In genomic region chr16:53089434-53090270, GRCh38 we compare ENCODE assay signal across 9 cellular contexts. TPM values are rescaled to one million over a fixed set of nuclear protein-coding genes. Genes with fewer than 3 reads are reported as not detected.
DNase-seq lines count a peak whose midpoint lies in the region; ATAC-seq and TF ChIP-seq lines count a peak whose summit lies in the region.
"Had no signal": no experiment of that assay in that cellular context is flagged by ENCODE, and none has a peak within 500 bp of the region (broad histone marks: within the 10 kb centered on the region; RNA-seq: fewer than 3 reads in every experiment).

No MANE protein-coding gene starts in this region.

- peaks cover 19% of the 10 kb centered on the region for H3K36me3 Mint-ChIP-seq in dendritic cell treated with granulocyte-macrophage colony-stimulating factor and Interleukin-4, amounts not matched to agents 40 ng/mL and 50 ng/mL, for 4 days (ENCODE audit: low read depth)
- no peaks in the 10 kb centered on the region for H3K36me3 Mint-ChIP-seq in progenitor cell of endocrine pancreas (ENCODE audit: insufficient read depth)

- H3K9me3 Mint-ChIP-seq in dendritic cell treated with granulocyte-macrophage colony-stimulating factor and Interleukin-4, amounts not matched to agents 40 ng/mL and 50 ng/mL, for 4 days: no peaks in the 10 kb centered on the region
- no peaks in the 10 kb centered on the region for H3K9me3 Mint-ChIP-seq in progenitor cell of endocrine pancreas (ENCODE audit: low read depth)

- H3K4me3 ChIP-seq in AG10803 (ENCODE audit: low read length): no peak overlapping the region

- ATAC-seq in HG03039 (IDR thresholded peaks at IDR 0.05; ENCODE audit: unreplicated experiment): no peak

- peak overlapping the region; percentile 81 for H3K27ac Mint-ChIP-seq in dendritic cell treated with granulocyte-macrophage colony-stimulating factor and Interleukin-4, amounts not matched to agents 40 ng/mL and 50 ng/mL, for 4 days
- H3K27ac Mint-ChIP-seq in progenitor cell of endocrine pancreas: no peak overlapping the region

- intact Hi-C loops in dendritic cell treated with granulocyte-macrophage colony-stimulating factor and Interleukin-4, amounts not matched to agents 40 ng/mL and 50 ng/mL, for 4 days (cut with micrococcal nuclease): loop anchor here (2.0 kb wide), 1 partner anchor 35 kb away; the partner anchor contains the start of gene CHD9

- TF ChIP-seq CTCF in AG10803 (conservative IDR thresholded peaks at IDR 0.05; ENCODE audit: low read length) (no peak), progenitor cell of endocrine pancreas (IDR thresholded peaks at IDR 0.05; ENCODE audit: unreplicated experiment) (no peak)

- DNase-seq in AG10803 (ENCODE audit: low read depth): peak; percentile 72
- DNase-seq in NCI-H146 treated with DMSO at 0.1 percent for 48 hours (lab: John Stamatoyannopoulos, UW; ENCODE audit: unreplicated experiment): peak; percentile 26
- DNase-seq in myocyte (ENCODE audit: low read depth): peak; percentile 32
- DNase-seq in progenitor cell of endocrine pancreas (ENCODE audit: low spot score, unreplicated experiment): no peak
- no peak for DNase-seq in stimulated activated CD4-positive, alpha-beta T cell treated with anti-CD3 and anti-CD28 coated beads, Interleukin-2, amount 100 ng/mL, for 24 hours
- DNase-seq in RPMI8226: no peak
- DNase-seq: stimulated activated CD4-positive, alpha-beta T cell treated with anti-CD3 and anti-CD28 coated beads, Interleukin-15, amount 100 ng/mL, for 24 hours had no signal

- H3K4me1 Mint-ChIP-seq in dendritic cell treated with granulocyte-macrophage colony-stimulating factor and Interleukin-4, amounts not matched to agents 40 ng/mL and 50 ng/mL, for 4 days (ENCODE audit: low read depth): peaks cover 79% of the 10 kb centered on the region
- H3K4me1 Mint-ChIP-seq in progenitor cell of endocrine pancreas (ENCODE audit: low read depth): peaks cover 1% of the 10 kb centered on the region

- H3K27me3 Mint-ChIP-seq in dendritic cell treated with granulocyte-macrophage colony-stimulating factor and Interleukin-4, amounts not matched to agents 40 ng/mL and 50 ng/mL, for 4 days: no peaks in the 10 kb centered on the region
- H3K27me3 Mint-ChIP-seq in progenitor cell of endocrine pancreas: peaks cover 5% of the 10 kb centered on the region

- no peak overlapping the region for H3K4me3 Mint-ChIP-seq in dendritic cell treated with granulocyte-macrophage colony-stimulating factor and Interleukin-4, amounts not matched to agents 40 ng/mL and 50 ng/mL, for 4 days
- H3K4me3 Mint-ChIP-seq in progenitor cell of endocrine pancreas (ENCODE audit: low read depth): no peak overlapping the region

RNA-seq across cellular contexts. Expression of gene CHD9, which starts 34.9 kb away (rescaled TPM):
- total RNA-seq in myocyte: 35.2 and 42.1 TPM in 2 replicates
- polyA plus RNA-seq in myocyte (2012): 10.0 TPM
- 67.7 TPM in 2 replicates for total RNA-seq in progenitor cell of endocrine pancreas

RNA-seq across cellular contexts. Expression of gene CHD9NB, which starts 37.0 kb away (rescaled TPM):
- 0.24 TPM in 1 of 2 replicates, not detected in the other for total RNA-seq in myocyte
- 2.0 TPM for polyA plus RNA-seq in myocyte (2012)
- 1.1 and 1.3 TPM in 2 replicates for total RNA-seq in progenitor cell of endocrine pancreas

Comparison
In these comparisons a context has a peak if more than half of its experiments do, and no peak if none do; other contexts are left out.
1. DNase-seq: peak in AG10803 (single experiment), NCI-H146 treated with DMSO at 0.1 percent for 48 hours (single experiment) and myocyte (single experiment); none in progenitor cell of endocrine pancreas (single experiment), stimulated activated CD4-positive, alpha-beta T cell treated with anti-CD3 and anti-CD28 coated beads, Interleukin-2, amount 100 ng/mL, for 24 hours (0 of 2) and RPMI8226 (single experiment).